In the genomic region with DNA sequence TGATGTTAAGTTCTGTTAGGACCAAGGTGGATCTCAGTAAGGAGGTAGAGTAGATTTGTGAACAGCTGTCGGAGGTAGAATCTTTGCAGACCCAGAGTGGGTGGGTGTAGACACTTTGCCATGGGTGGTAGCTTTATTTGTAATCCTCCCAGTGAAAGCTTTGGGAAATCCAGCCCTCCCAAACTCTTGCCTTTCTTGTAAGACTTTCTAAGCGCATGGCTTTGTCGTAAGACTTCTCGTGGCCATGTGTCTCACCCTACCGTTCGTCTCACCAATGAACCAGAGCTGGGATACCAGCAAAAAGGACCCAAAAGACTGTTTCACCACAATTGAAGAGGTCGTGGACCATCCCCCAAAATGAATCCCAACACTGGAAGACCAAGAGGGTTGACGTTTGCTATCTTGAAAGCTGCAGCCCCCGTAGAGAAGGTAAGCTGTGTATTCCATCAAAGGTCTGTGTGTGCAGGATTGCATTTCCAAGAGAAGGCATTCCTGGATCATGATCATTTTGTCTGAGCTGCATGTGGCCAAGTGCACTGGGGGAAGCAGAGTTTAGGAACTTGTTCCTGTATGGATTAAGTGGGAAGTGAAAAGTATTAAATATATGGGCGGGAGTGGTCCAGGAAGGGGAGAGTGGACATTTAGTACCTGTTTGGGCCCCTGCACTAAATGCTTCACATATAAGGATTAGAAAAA, we compare ENCODE assay signal across 10 cellular contexts. TPM values are rescaled to one million over a fixed set of nuclear protein-coding genes. Genes with fewer than 3 reads are reported as not detected.
DNase-seq lines count a peak whose midpoint lies in the region; ATAC-seq and TF ChIP-seq lines count a peak whose summit lies in the region.
"Had no signal": no experiment of that assay in that cellular context is flagged by ENCODE, and none has a peak within 500 bp of the region (broad histone marks: within the 10 kb centered on the region; RNA-seq: fewer than 3 reads in every experiment).

No MANE protein-coding gene starts in this region.

- TF ChIP-seq CTCF in left ventricle myocardium inferior (IDR thresholded peaks at IDR 0.05; ENCODE audit: borderline replicate concordance): no peak
- TF ChIP-seq CTCF in body of pancreas (IDR thresholded peaks at IDR 0.05): no peak
- no peak for TF ChIP-seq CTCF in lower lobe of right lung (IDR thresholded peaks at IDR 0.05)

- H3K9me3 ChIP-seq in left ventricle myocardium inferior (replicated peaks) (no peaks in the 10 kb centered on the region), body of pancreas (no peaks in the 10 kb centered on the region), lower lobe of right lung (no peaks in the 10 kb centered on the region)

- peaks cover 25% of the 10 kb centered on the region for H3K4me1 ChIP-seq in left ventricle myocardium inferior
- peaks cover 24% of the 10 kb centered on the region for H3K4me1 ChIP-seq in body of pancreas
- peaks cover 14% of the 10 kb centered on the region for H3K4me1 ChIP-seq in lower lobe of right lung

- no peak for DNase-seq in left ventricle myocardium inferior
- DNase-seq in left cardiac atrium: no peak
- DNase-seq in body of pancreas: no peak
- DNase-seq in lower lobe of right lung: no peak
- DNase-seq in NK-92 (lab: John Stamatoyannopoulos, UW; ENCODE audit: unreplicated experiment): no peak
- DNase-seq in anterior cingulate cortex (lab: John Stamatoyannopoulos, UW): no peak
- DNase-seq: COR-L47, SHP77 treated with DMSO at 0.1 percent for 48 hours had no signal

- H3K36me3 ChIP-seq in left ventricle myocardium inferior (no peaks in the 10 kb centered on the region), body of pancreas (replicated peaks in 1 of 2; ENCODE audit: insufficient read depth in 1 of 2, low read depth in 2 of 2) (no peaks in the 10 kb centered on the region), lower lobe of right lung (no peaks in the 10 kb centered on the region)

- ATAC-seq in left cardiac atrium (no peak), body of pancreas (no peak), lower lobe of right lung (no peak), GM19035 (IDR thresholded peaks at IDR 0.05; ENCODE audit: unreplicated experiment) (no peak), GM21390 (IDR thresholded peaks at IDR 0.05; ENCODE audit: unreplicated experiment) (no peak)

- WGBS in body of pancreas, 2 donors: 31 to 33% methylated on average over 10 of the region's 10 CpGs

- intact Hi-C loops in left ventricle myocardium inferior (cut with micrococcal nuclease) (loop anchor here (10.0 kb wide), 1 partner anchor 380 kb away; the partner anchor contains the start of gene MCM3), left cardiac atrium (cut with DNase I) (loop anchor here (5.0 to 10.0 kb wide), 4 partner anchors 163 to 380 kb away; partner anchors contain the start of gene MCM3 (in 1 of the 2)), body of pancreas (cut with DNase I) (loop anchor here (5.0 kb wide), 1 partner anchor 253 kb away; no protein-coding TSS in a partner anchor), lower lobe of right lung (cut with DNase I) (loop anchor here (5.0 to 10.0 kb wide), 2 partner anchors 253 to 380 kb away; partner anchors contain the start of gene MCM3)

- TF ChIP-seq POLR2A in body of pancreas (IDR thresholded peaks at IDR 0.05): no peak

- no peaks in the 10 kb centered on the region for H3K27me3 ChIP-seq in left ventricle myocardium inferior (ENCODE audit: low read depth)
- no peaks in the 10 kb centered on the region for H3K27me3 ChIP-seq in body of pancreas
- H3K27me3 ChIP-seq in lower lobe of right lung (ENCODE audit: low read depth): no peaks in the 10 kb centered on the region

- H3K4me3 ChIP-seq in left ventricle myocardium inferior (peak overlapping the region; percentile 82), body of pancreas (peak overlapping the region; percentile 34 to 79), lower lobe of right lung (peak overlapping the region; percentile 65)

- H3K27ac ChIP-seq in left ventricle myocardium inferior (replicated peaks): no peak overlapping the region
- H3K27ac ChIP-seq in body of pancreas: peak overlapping the region in 3 of 4 donors; percentile 68 to 83 (median 82)
- no peak overlapping the region for H3K27ac ChIP-seq in lower lobe of right lung

RNA-seq across cellular contexts. Expression of gene TMEM14A, which starts 5.8 kb away (rescaled TPM):
- total RNA-seq in left ventricle myocardium inferior: 10.9 TPM
- 10 to 100 TPM in 1 of 2 donors, 1 to 10 TPM in 1; 7.9 to 13.3 TPM for total RNA-seq in left cardiac atrium
- 10 to 100 TPM; 14.8 to 33.2 TPM for total RNA-seq in body of pancreas
- 14.6 TPM for total RNA-seq in lower lobe of right lung

Comparison
In these comparisons a context has a peak if more than half of its experiments do, and no peak if none do; other contexts are left out.
1. H3K27ac ChIP-seq: peak in body of pancreas (3 of 4); none in left ventricle myocardium inferior (single experiment) and lower lobe of right lung (single experiment).
2. Peak in every context shown above with its lines, with median percentiles within 50 percentile points of each other: H3K4me3 ChIP-seq.